Comparison of ENCODE assay signal across 8 cellular contexts in the genomic region with DNA sequence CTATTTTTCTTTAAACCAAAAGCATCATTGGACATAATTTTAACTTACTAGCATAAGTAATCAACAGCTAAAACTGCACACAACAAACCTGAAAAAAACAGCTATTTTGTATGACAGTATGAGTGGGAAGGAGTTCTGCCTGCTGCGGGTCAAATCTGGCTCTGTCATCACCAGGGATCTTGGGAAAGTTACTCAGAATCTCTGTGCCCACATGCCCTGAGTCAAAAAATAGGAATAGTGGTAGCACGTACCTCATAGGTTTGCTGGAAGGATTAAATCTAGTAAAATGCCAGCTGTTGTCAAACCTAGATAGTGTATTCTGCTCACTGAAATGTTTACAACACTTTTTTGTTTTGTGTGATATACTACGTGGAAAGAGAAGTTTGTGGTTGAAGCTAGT.
DNase-seq lines count a peak whose midpoint lies in the region; ATAC-seq and TF ChIP-seq lines count a peak whose summit lies in the region.

No MANE protein-coding gene starts in this region.

- no peak for ATAC-seq in GM21825 (IDR thresholded peaks at IDR 0.05; ENCODE audit: unreplicated experiment)
- no peak for ATAC-seq in GM18867 (IDR thresholded peaks at IDR 0.05; ENCODE audit: unreplicated experiment)

- peaks cover 7 to 11% of the 10 kb centered on the region in 2 donors for H3K36me3 ChIP-seq in muscle layer of duodenum (ENCODE audit: control insufficient read depth in 1 of 2, insufficient read depth in 2 of 2, low read length in 2 of 2)

- peak overlapping the region; percentile 95 for H3K4me3 ChIP-seq in AG09309 (ENCODE audit: control insufficient read depth, low read depth, low read length)
- peak overlapping the region; percentile 68 for H3K4me3 ChIP-seq in LNCaP clone FGC (ENCODE audit: low read depth, low read length)
- peak overlapping the region; percentile 79 to 88 for H3K4me3 ChIP-seq in muscle layer of duodenum (ENCODE audit: low read depth in 1 of 2, low read length in 2 of 2)

- no peaks in the 10 kb centered on the region for H3K27me3 ChIP-seq in muscle layer of duodenum (ENCODE audit: low read depth, low read length)

- no peak for DNase-seq in AG09309 (ENCODE audit: low read depth)
- no peak for DNase-seq in LNCaP clone FGC (ENCODE audit: low read depth)
- DNase-seq in retina, result no peak
- DNase-seq in SIG-M5 (lab: John Stamatoyannopoulos, UW), result no peak

- H3K4me1 ChIP-seq in muscle layer of duodenum (ENCODE audit: control insufficient read depth in 1 of 2, insufficient read depth in 2 of 2, low read length in 2 of 2), result peaks cover 6 to 8% of the 10 kb centered on the region in 2 donors

- H3K9me3 ChIP-seq in muscle layer of duodenum (ENCODE audit: control insufficient read depth in 1 of 2, low read length in 2 of 2), result no peaks in the 10 kb centered on the region

- TF ChIP-seq CTCF in AG09309 (IDR thresholded peaks at IDR 0.05; ENCODE audit: control insufficient read depth, insufficient read depth, low read depth, low read length, missing control alignments), result no peak
- no peak for TF ChIP-seq CTCF in LNCaP clone FGC (IDR thresholded peaks at IDR 0.05; ENCODE audit: control insufficient read depth, extremely low read depth, insufficient read depth)

- H3K27ac ChIP-seq in cingulate gyrus (ENCODE audit: low read depth, low read length), result peak overlapping the region; percentile 92
- H3K27ac ChIP-seq in muscle layer of duodenum (ENCODE audit: low read length), result peak overlapping the region; percentile 93
